In genomic region chr1:101288491-101288944, GRCh38 we compare ENCODE assay signal across 8 cellular contexts. TPM values are rescaled to one million over a fixed set of nuclear protein-coding genes. Genes with fewer than 3 reads are reported as not detected.
DNase-seq lines count a peak whose midpoint lies in the region; ATAC-seq and TF ChIP-seq lines count a peak whose summit lies in the region.

No MANE protein-coding gene starts in this region.

- H3K4me3 ChIP-seq in AG10803 (ENCODE audit: low read length) (no peak overlapping the region), endocrine pancreas (ENCODE audit: control insufficient read depth, insufficient read depth, low read length) (peak overlapping the region; percentile 54)

- peak; percentile 85 for DNase-seq in AG10803 (ENCODE audit: low read depth)
- peak; percentile 42 for DNase-seq in NCI-H526 treated with DMSO at 0.1 percent for 48 hours (lab: John Stamatoyannopoulos, UW)
- peak; percentile 71 for DNase-seq in activated CD4-positive, alpha-beta memory T cell treated with anti-CD3 and anti-CD28 coated beads, Interleukin-2, amount 10 ng/mL, durations not matched to agents 7 days and 5 days
- DNase-seq in middle frontal gyrus (ENCODE audit: extremely low spot score, low spot score): peak; percentile 52
- peak; percentile 60 for DNase-seq in stimulated activated naive CD4-positive, alpha-beta T cell treated with Interleukin-2 at 50 U/mL for 16 hours (lab: John Stamatoyannopoulos, UW)

- no peaks in the 10 kb centered on the region for H3K27me3 ChIP-seq in endocrine pancreas (ENCODE audit: control insufficient read depth, insufficient read depth, low read length)

- ATAC-seq in GM18517 (IDR thresholded peaks at IDR 0.05; ENCODE audit: unreplicated experiment): peak; percentile 70
- ATAC-seq in HG03342 (IDR thresholded peaks at IDR 0.05; ENCODE audit: unreplicated experiment): peak; percentile 54

- TF ChIP-seq CTCF in AG10803 (conservative IDR thresholded peaks at IDR 0.05; ENCODE audit: low read length): peak; percentile 96

- H3K4me1 ChIP-seq in endocrine pancreas (ENCODE audit: control insufficient read depth, insufficient read depth, low read length): no peaks in the 10 kb centered on the region

- no peaks in the 10 kb centered on the region for H3K9me3 Mint-ChIP-seq in activated CD4-positive, alpha-beta memory T cell treated with anti-CD3 and anti-CD28 coated beads, Interleukin-2, amount 10 ng/mL, durations not matched to agents 7 days and 5 days

- H3K4me1 Mint-ChIP-seq in activated CD4-positive, alpha-beta memory T cell treated with anti-CD3 and anti-CD28 coated beads, Interleukin-2, amount 10 ng/mL, durations not matched to agents 7 days and 5 days: peaks cover 85% of the 10 kb centered on the region

- POLR2A ChIA-PET in activated CD4-positive, alpha-beta memory T cell treated with anti-CD3 and anti-CD28 coated beads, Interleukin-2, amount 10 ng/mL, durations not matched to agents 7 days and 5 days (lab: Charles Lee): interaction anchor here (0.7 to 13.2 kb wide), 20 partner anchors 9 to 393 kb away, joined by 3 to 391 read pairs (median 4); partner anchors contain the start of genes S1PR1 and SLC30A7

- H3K9me3 ChIP-seq in endocrine pancreas (ENCODE audit: control insufficient read depth, low read length): no peaks in the 10 kb centered on the region

- no peak overlapping the region for H3K9ac ChIP-seq in endocrine pancreas (ENCODE audit: control insufficient read depth, insufficient read depth, low read length)

- H3K36me3 ChIP-seq in endocrine pancreas (ENCODE audit: control insufficient read depth, insufficient read depth, low read length): no peaks in the 10 kb centered on the region

- H3K4me3 Mint-ChIP-seq in activated CD4-positive, alpha-beta memory T cell treated with anti-CD3 and anti-CD28 coated beads, Interleukin-2, amount 10 ng/mL, durations not matched to agents 7 days and 5 days: no peak overlapping the region

- CTCF ChIA-PET in activated CD4-positive, alpha-beta memory T cell treated with anti-CD3 and anti-CD28 coated beads, Interleukin-2, amount 10 ng/mL, durations not matched to agents 7 days and 5 days (lab: Charles Lee): interaction anchor here (0.5 to 13.6 kb wide), 66 partner anchors 8 to 768 kb away, joined by 3 to 244 read pairs (median 5); partner anchors contain the start of genes S1PR1 and SLC30A7

- no peak overlapping the region for H3K27ac Mint-ChIP-seq in activated CD4-positive, alpha-beta memory T cell treated with anti-CD3 and anti-CD28 coated beads, Interleukin-2, amount 10 ng/mL, durations not matched to agents 7 days and 5 days

- peaks cover 3% of the 10 kb centered on the region for H3K36me3 Mint-ChIP-seq in activated CD4-positive, alpha-beta memory T cell treated with anti-CD3 and anti-CD28 coated beads, Interleukin-2, amount 10 ng/mL, durations not matched to agents 7 days and 5 days (ENCODE audit: low read depth)

- H3K27me3 Mint-ChIP-seq in activated CD4-positive, alpha-beta memory T cell treated with anti-CD3 and anti-CD28 coated beads, Interleukin-2, amount 10 ng/mL, durations not matched to agents 7 days and 5 days: no peaks in the 10 kb centered on the region

RNA-seq across cellular contexts. Expression of gene S1PR1, which starts 51.7 kb away (rescaled TPM):
- 100 to 1,000 TPM; 219 to 220 TPM for total RNA-seq in activated CD4-positive, alpha-beta memory T cell treated with anti-CD3 and anti-CD28 coated beads, Interleukin-2, amount 10 ng/mL, durations not matched to agents 7 days and 5 days
